17 cellular contexts compared by ENCODE assay signal in genomic region chr10:125013529-125013872, GRCh38.
"Had no signal": no experiment of that assay in that cellular context is flagged by ENCODE, and none has a peak within 500 bp of the region (broad histone marks: within the 10 kb centered on the region; RNA-seq: fewer than 3 reads in every experiment).

No MANE protein-coding gene starts in this region.

- H3K4me3 ChIP-seq: thyroid gland had no signal

- H3K36me3 ChIP-seq: thyroid gland had no signal

- DNase-seq: activated CD4-positive, alpha-beta T cell treated with anti-CD3 and anti-CD28 coated beads for 4 hours; activated CD4-positive, alpha-beta T cell treated with anti-CD3 and anti-CD28 coated beads, Interleukin-2, amount 50 U/mL, for 48 hours; activated CD4-positive, CD25-positive, alpha-beta regulatory T cell; activated CD8-positive, alpha-beta memory T cell treated with anti-CD3 and anti-CD28 coated beads, Interleukin-2, amount 50 U/mL, for 48 hours; activated naive CD4-positive, alpha-beta T cell; activated naive CD8-positive, alpha-beta T cell treated with anti-CD3 and anti-CD28 coated beads, Interleukin-2, amount 10 ng/mL, durations not matched to agents 7 days and 5 days; activated T-cell treated with anti-CD3 and anti-CD28 coated beads, Interleukin-2, amount 50 U/mL, for 4 hours; amniotic stem cell; effector CD4-positive, alpha-beta T cell; left ventricle myocardium superior; nucleus accumbens; stimulated activated CD4-positive, alpha-beta T cell treated with anti-CD3 and anti-CD28 coated beads, Interleukin-4, amount 100 ng/mL, for 1 hour; stimulated activated naive CD4-positive, alpha-beta T cell; T1000; thyroid gland had no signal

- H3K9me3 ChIP-seq: thyroid gland had no signal

- ATAC-seq: activated T-cell treated with anti-CD3 and anti-CD28 coated beads, Interleukin-2, amount 50 U/mL, for 4 hours; left ventricle myocardium superior; sciatic nerve had no signal

- H3K27ac ChIP-seq: parathyroid adenoma had no signal

- H3K27me3 ChIP-seq: thyroid gland had no signal
